In genomic region chr1:166975361-166976129, GRCh38 we compare ENCODE assay signal across 8 cellular contexts. TPM values are rescaled to one million over a fixed set of nuclear protein-coding genes. Genes with fewer than 3 reads are reported as not detected.
DNase-seq lines count a peak whose midpoint lies in the region; ATAC-seq and TF ChIP-seq lines count a peak whose summit lies in the region.

Gene ILDR2 (minus strand): TSS chr1:166975540. CDS start chr1:166975268, 272 bp downstream.

- ATAC-seq in lung (ENCODE audit: insufficient read depth, low FRiP score), result peak; percentile 67

- H3K27ac ChIP-seq in duodenal mucosa (ENCODE audit: low read depth, low read length), result no peak within 1 kb of the TSS
- H3K27ac ChIP-seq in lung (ENCODE audit: low read depth in 1 of 2, low read length in 1 of 2), result peak within 1 kb of the TSS in 1 of 2 donors; percentile 65

- H3K4me1 ChIP-seq in ES-I3 (ENCODE audit: insufficient read depth, low read length), result peaks cover 17% of the 10 kb centered on the region
- H3K4me1 ChIP-seq in duodenal mucosa (ENCODE audit: control insufficient read depth in 1 of 2, insufficient read depth in 2 of 2, low read length in 2 of 2), result peaks cover 0 to 4% of the 10 kb centered on the region in 2 donors
- peaks cover 0 to 3% of the 10 kb centered on the region in 2 donors for H3K4me1 ChIP-seq in lung (ENCODE audit: control insufficient read depth in 2 of 2, insufficient read depth in 2 of 2, low read length in 2 of 2)

- H3K4me3 ChIP-seq in H7 (ENCODE audit: insufficient read depth, low read depth, low read length) (peak within 1 kb of the TSS; percentile 62), NB4 (ENCODE audit: low read depth, low read length) (peak within 1 kb of the TSS; percentile 55), duodenal mucosa (ENCODE audit: low read depth in 1 of 2, low read length in 2 of 2) (peak within 1 kb of the TSS; percentile 60 to 62), lung (peak within 1 kb of the TSS; percentile 69)

- TF ChIP-seq POLR2A in NB4 (IDR thresholded peaks at IDR 0.05; ENCODE audit: extremely low read depth, insufficient read length), result no peak

- H3K9me3 ChIP-seq in ES-I3 (ENCODE audit: control insufficient read depth, insufficient read depth, low read length) (no peaks in the 10 kb centered on the region), duodenal mucosa (ENCODE audit: control insufficient read depth in 1 of 2, low read length in 2 of 2) (no peaks in the 10 kb centered on the region), lung (ENCODE audit: control insufficient read depth in 2 of 2, insufficient read depth in 1 of 2, low read length in 1 of 2) (peaks cover 0 to 3% of the 10 kb centered on the region in 2 donors)

- no peak for TF ChIP-seq CTCF in NB4 (IDR thresholded peaks at IDR 0.05; ENCODE audit: low read depth, low read length)
- TF ChIP-seq CTCF in lung (IDR thresholded peaks at IDR 0.05; ENCODE audit: control extremely low read depth, extremely low read depth), result no peak

- WGBS in lung, 2 donors, result 0 to 1% methylated on average over 63 to 97 of the region's 97 CpGs

- peak within 1 kb of the TSS; percentile 77 for H3K9ac ChIP-seq in ES-I3 (ENCODE audit: low read depth, low read length)
- H3K9ac ChIP-seq in duodenal mucosa (ENCODE audit: low read depth in 1 of 2, low read length in 2 of 2), result peak within 1 kb of the TSS in 1 of 2 donors; percentile 0

- H3K36me3 ChIP-seq in ES-I3 (ENCODE audit: insufficient read depth, low read length) (no peaks in the 10 kb centered on the region), H7 (replicated peaks; ENCODE audit: control insufficient read depth, insufficient read depth, low read length) (no peaks in the 10 kb centered on the region), duodenal mucosa (ENCODE audit: control insufficient read depth in 1 of 2, insufficient read depth in 2 of 2, low read length in 2 of 2) (no peaks in the 10 kb centered on the region), lung (ENCODE audit: control insufficient read depth in 2 of 2, insufficient read depth in 2 of 2, low read length in 2 of 2) (no peaks in the 10 kb centered on the region)

- H3K27me3 ChIP-seq in H7 (ENCODE audit: control insufficient read depth, insufficient read depth, low read length) (peaks cover 65% of the 10 kb centered on the region), duodenal mucosa (ENCODE audit: control insufficient read depth in 1 of 2, insufficient read depth in 2 of 2, low read length in 2 of 2) (peaks cover 32 to 57% of the 10 kb centered on the region in 2 donors), lung (ENCODE audit: control insufficient read depth, insufficient read depth) (no peaks in the 10 kb centered on the region)

- DNase-seq in H7 (peak; percentile 86), NB4 (ENCODE audit: low read depth) (peak; percentile 70), lung (ENCODE audit: low spot score) (peak; percentile 48), NCI-H446 treated with DMSO at 0.1 percent for 48 hours (lab: John Stamatoyannopoulos, UW) (no peak)
- DNase-seq in activated CD4-positive, alpha-beta T cell treated with anti-CD3 and anti-CD28 coated beads, Interleukin-2, amount 50 U/mL, for 24 hours (ENCODE audit: low read depth in 1 of 2, low spot score in 1 of 2), result peak; percentile 39 to 61
- peak; percentile 44 to 56 (median 56) for DNase-seq in stimulated activated CD4-positive, alpha-beta T cell treated with anti-CD3 and anti-CD28 coated beads, TNF-alpha, amount 100 ng/mL, for 48 hours (ENCODE audit: low read depth in 3 of 3)

RNA-seq across cellular contexts. Expression of gene ILDR2, which starts in this region (rescaled TPM):
- total RNA-seq in H7 (2014; rRNA removed; shearing (Covaris generic)), result 0.11 and 0.21 TPM in 2 replicates
- total RNA-seq in lung, result 1 to 10 TPM in 1 of 2 donors, under 1 TPM in 1; 0.52 to 3.8 TPM
- polyA plus RNA-seq in lung, result under 1 TPM; 0.06 to 0.14 TPM

Comparison
In these comparisons a context has a peak if more than half of its experiments do, and no peak if none do; other contexts are left out.
1. Peak in DNase-seq and H3K4me3 ChIP-seq in H7; RNA of the gene not detected or under 1 TPM.